In the genomic region with DNA sequence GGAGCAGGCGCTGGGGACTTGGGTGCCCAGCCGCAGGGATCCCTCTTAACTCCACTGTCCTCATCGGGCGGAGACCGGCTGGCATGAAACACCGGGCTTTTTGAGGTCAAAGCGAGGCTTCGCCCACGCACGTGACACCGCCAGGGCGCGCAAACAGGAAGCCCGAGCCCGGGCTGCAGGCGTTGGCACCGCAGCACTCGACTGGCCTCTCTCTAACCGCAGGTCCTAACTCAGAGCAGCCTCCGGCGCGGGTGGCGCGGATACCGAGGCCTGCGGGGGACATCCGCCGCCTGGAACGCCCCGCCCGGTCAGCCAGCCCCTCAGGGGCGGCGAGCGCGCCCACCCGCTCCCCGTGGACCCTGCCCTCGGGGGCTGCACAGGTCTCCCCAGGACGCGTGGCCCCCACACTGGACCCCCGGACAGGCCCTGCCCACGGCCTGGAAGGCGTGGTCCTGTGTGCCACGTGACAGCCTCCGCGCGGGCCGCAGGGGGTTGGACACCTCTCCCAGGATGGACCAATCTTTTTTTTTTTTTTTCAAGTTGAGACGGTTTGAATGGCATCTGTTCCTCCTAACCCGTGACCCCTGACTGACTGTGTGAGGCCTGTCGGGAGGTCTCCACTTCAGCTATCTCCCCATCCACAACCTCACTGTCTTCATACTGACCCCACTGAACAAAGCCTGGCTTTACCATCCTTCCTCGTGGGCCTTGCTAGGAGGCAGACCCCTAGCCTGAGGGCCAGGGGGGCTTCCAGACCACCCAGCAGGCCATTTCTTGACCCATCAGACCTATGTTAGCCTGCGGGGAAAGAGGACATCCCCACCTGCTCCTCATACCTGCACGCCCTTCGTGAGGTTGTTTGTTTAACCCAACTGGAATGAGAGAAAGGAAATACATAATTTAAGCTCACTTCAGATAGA, we compare ENCODE assay signal across 8 cellular contexts. TPM values are rescaled to one million over a fixed set of nuclear protein-coding genes. Genes with fewer than 3 reads are reported as not detected.
A peak's percentile ranks its signal among the peaks of the same experiment; 100 is the strongest.
DNase-seq lines count a peak whose midpoint lies in the region; ATAC-seq and TF ChIP-seq lines count a peak whose summit lies in the region.
"Had no signal": no experiment of that assay in that cellular context is flagged by ENCODE, and none has a peak within 500 bp of the region (broad histone marks: within the 10 kb centered on the region; RNA-seq: fewer than 3 reads in every experiment).

No MANE protein-coding gene starts in this region.

- peak overlapping the region in 3 of 4 donors; percentile 6 to 47 (median 20) for H3K27ac ChIP-seq in body of pancreas

- TF ChIP-seq CTCF in body of pancreas (IDR thresholded peaks at IDR 0.05), result no peak

- H3K9me3 ChIP-seq in body of pancreas, result no peaks in the 10 kb centered on the region

- no peaks in the 10 kb centered on the region for H3K36me3 ChIP-seq in body of pancreas (replicated peaks in 1 of 2; ENCODE audit: insufficient read depth in 1 of 2, low read depth in 2 of 2)

- no peaks in the 10 kb centered on the region for H3K27me3 ChIP-seq in body of pancreas

- peaks cover 3% of the 10 kb centered on the region for H3K4me1 Mint-ChIP-seq in T-helper 2 cell treated with Interferon-gamma antibody and Interleukin-4, amounts not matched to agents 5 μg/mL and 100 μg/mL, for 36 hours (ENCODE audit: low read depth)

- no peak overlapping the region for H3K27ac Mint-ChIP-seq in T-helper 2 cell treated with Interferon-gamma antibody and Interleukin-4, amounts not matched to agents 5 μg/mL and 100 μg/mL, for 36 hours

- no peak overlapping the region for H3K4me3 ChIP-seq in body of pancreas

- H3K4me3 Mint-ChIP-seq in T-helper 2 cell treated with Interferon-gamma antibody and Interleukin-4, amounts not matched to agents 5 μg/mL and 100 μg/mL, for 36 hours, result peak overlapping the region; percentile 20

- H3K9me3 Mint-ChIP-seq in T-helper 2 cell treated with Interferon-gamma antibody and Interleukin-4, amounts not matched to agents 5 μg/mL and 100 μg/mL, for 36 hours, result no peaks in the 10 kb centered on the region

- intact Hi-C loops in body of pancreas (cut with DNase I), result no loop called here

- peak; percentile 27 for DNase-seq in T-helper 2 cell treated with Interferon-gamma antibody and Interleukin-4, amounts not matched to agents 5 μg/mL and 100 μg/mL, for 36 hours (ENCODE audit: low spot score)
- peak; percentile 48 to 70 (median 54) for DNase-seq in body of pancreas
- DNase-seq in midbrain (lab: John Stamatoyannopoulos, UW), result peak; percentile 36
- DNase-seq in stimulated activated CD8-positive, alpha-beta memory T cell treated with anti-CD3 and anti-CD28 coated beads, Interleukin-2, amount 100 ng/mL, for 48 hours (ENCODE audit: low read depth in 2 of 2), result peak; percentile 28 to 29
- no peak for DNase-seq in DMS 273 (lab: John Stamatoyannopoulos, UW; ENCODE audit: unreplicated experiment)
- DNase-seq in DMS79 treated with DMSO at 0.1 percent for 48 hours (lab: John Stamatoyannopoulos, UW), result no peak

- peak in 1 of 3 donors; percentile 22 for TF ChIP-seq POLR2A in body of pancreas (IDR thresholded peaks at IDR 0.05)

- peaks cover 41% of the 10 kb centered on the region for H3K4me1 ChIP-seq in body of pancreas

- ATAC-seq in body of pancreas (no peak), GM18861 (IDR thresholded peaks at IDR 0.05; ENCODE audit: unreplicated experiment) (no peak)

- H3K27me3 Mint-ChIP-seq in T-helper 2 cell treated with Interferon-gamma antibody and Interleukin-4, amounts not matched to agents 5 μg/mL and 100 μg/mL, for 36 hours (ENCODE audit: low read depth), result peaks cover 6% of the 10 kb centered on the region

- 34 to 46% methylated on average over 25 to 48 of the region's 55 CpGs for WGBS in body of pancreas, 2 donors

- no peaks in the 10 kb centered on the region for H3K36me3 Mint-ChIP-seq in T-helper 2 cell treated with Interferon-gamma antibody and Interleukin-4, amounts not matched to agents 5 μg/mL and 100 μg/mL, for 36 hours (ENCODE audit: low read depth)

RNA-seq across cellular contexts. Expression of a gene that starts 8.4 kb away (rescaled TPM):
- total RNA-seq in body of pancreas, result under 1 TPM in 1 of 2 donors, not detected in 1; 0.26 TPM
- total RNA-seq: LHCN-M2 had no signal

RNA-seq across cellular contexts. Expression of a gene that starts 23.3 kb away (rescaled TPM):
- total RNA-seq in body of pancreas, result 1 to 10 TPM in 1 of 2 donors, under 1 TPM in 1; 0.33 to 1.8 TPM
- total RNA-seq: LHCN-M2 had no signal

Comparison
In these comparisons a context has a peak if more than half of its experiments do, and no peak if none do; other contexts are left out.
1. DNase-seq: peak in T-helper 2 cell treated with Interferon-gamma antibody and Interleukin-4, amounts not matched to agents 5 μg/mL and 100 μg/mL, for 36 hours (single experiment), body of pancreas (4 of 4), midbrain (single experiment) and stimulated activated CD8-positive, alpha-beta memory T cell treated with anti-CD3 and anti-CD28 coated beads, Interleukin-2, amount 100 ng/mL, for 48 hours (2 of 2); none in DMS 273 (single experiment) and DMS79 treated with DMSO at 0.1 percent for 48 hours (single experiment).